2 cellular contexts compared by ENCODE assay signal in the genomic region with DNA sequence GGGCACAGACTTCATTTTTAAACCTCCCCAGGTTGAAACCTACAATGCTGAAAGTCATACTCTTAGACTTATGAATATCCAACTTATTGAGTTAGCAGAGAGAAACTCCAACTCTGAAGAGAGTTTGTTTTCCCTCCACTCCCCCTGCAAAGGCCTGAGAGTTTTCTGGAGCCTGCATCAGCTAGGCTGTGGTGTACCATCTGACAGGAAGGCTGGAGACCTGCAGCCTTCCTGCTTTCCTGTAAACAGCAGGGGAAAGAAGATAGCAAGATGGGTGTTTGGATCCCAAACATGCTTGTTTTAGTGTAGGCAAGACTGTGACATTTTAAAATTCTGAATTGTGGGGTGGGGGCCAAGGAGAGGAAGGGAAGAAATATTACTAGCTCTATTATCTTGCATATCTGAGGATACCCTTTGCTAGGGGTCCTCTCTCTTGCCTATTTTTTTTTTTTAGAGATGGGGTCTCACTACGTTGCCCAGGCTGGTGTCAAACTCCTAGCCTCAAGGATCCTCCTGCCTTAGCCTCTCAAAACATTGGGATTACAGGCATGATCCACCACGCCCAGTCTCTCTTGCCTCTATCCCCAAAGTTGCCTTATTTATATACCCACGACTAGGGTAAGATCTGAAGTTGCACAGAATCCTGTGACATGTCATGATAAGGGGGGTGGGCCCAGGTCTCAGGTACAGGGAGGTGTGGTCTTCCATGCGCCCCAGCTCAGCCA.
TF ChIP-seq lines count a peak whose summit lies in the region.

No MANE protein-coding gene starts in this region.

TF ChIP-seq in WTC11, 78 proteins besides CTCF, POLR2A, EP300 and RAD21 (continued from another document):
- TF ChIP-seq RORB (CRISPR knock-in tag; IDR thresholded peaks at IDR 0.05) (no peak), JAZF1 (CRISPR knock-in tag; IDR thresholded peaks at IDR 0.05) (no peak)

TF ChIP-seq in endothelial cell of umbilical vein, 7 proteins besides CTCF, POLR2A, EP300 and RAD21:
- TF ChIP-seq EZH2 (IDR thresholded peaks at IDR 0.05; ENCODE audit: borderline replicate concordance, low read depth, low read length, severe bottlenecking) (no peak), MYC (IDR thresholded peaks at IDR 0.05; ENCODE audit: low read depth, low read length) (no peak), FOS (IDR thresholded peaks at IDR 0.05; ENCODE audit: borderline replicate concordance, insufficient read depth, low read length) (no peak), GATA2 (IDR thresholded peaks at IDR 0.05; ENCODE audit: insufficient read depth, insufficient read length, low read depth, low read length) (no peak), POLR2AphosphoS5 (IDR thresholded peaks at IDR 0.05; ENCODE audit: insufficient read depth, low read depth, low read length) (no peak), JUN (IDR thresholded peaks at IDR 0.05; ENCODE audit: borderline replicate concordance, insufficient read depth, insufficient read length, low read depth) (no peak)
- TF ChIP-seq, protein P1, sequence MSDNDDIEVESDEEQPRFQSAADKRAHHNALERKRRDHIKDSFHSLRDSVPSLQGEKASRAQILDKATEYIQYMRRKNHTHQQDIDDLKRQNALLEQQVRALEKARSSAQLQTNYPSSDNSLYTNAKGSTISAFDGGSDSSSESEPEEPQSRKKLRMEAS (IDR thresholded peaks at IDR 0.05; ENCODE audit: insufficient read depth, insufficient read length): no peak
